ENCODE assay signal across 18 cellular contexts in the genomic region with DNA sequence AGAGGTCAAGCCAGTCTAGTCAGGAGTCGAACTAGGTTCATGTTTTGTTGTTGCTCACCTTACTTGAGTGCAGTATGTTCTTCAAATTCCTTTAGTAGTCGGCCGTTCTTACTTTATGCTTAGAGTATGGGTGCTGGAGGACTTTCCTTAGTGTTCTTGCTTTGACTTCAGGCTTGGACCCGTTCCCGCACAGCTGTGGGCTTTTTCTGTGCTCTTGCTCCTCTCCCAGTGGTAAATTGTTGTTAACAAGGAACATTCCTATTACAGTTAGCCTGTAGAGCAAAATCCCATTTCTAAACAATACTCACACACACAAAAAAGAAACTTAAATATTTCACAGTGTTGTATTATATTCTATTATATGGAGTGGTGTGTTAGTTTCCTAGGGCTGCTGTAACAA.
"Had no signal": no experiment of that assay in that cellular context is flagged by ENCODE, and none has a peak within 500 bp of the region (broad histone marks: within the 10 kb centered on the region; RNA-seq: fewer than 3 reads in every experiment).

No MANE protein-coding gene starts in this region.

- H3K9me3 Mint-ChIP-seq: activated B cell treated with CpG ODN at 0.5 μM for 24 hours; activated CD4-positive, alpha-beta T cell treated with anti-CD3 and anti-CD28 coated beads, Interleukin-2, amount 10 ng/mL, durations not matched to agents 7 days and 5 days; natural killer cell treated with Interleukin-12 subunit alpha and Interleukin-12 subunit beta and Interleukin-15 and Interleukin-18, amount 100 ng/mL, for 72 hours had no signal

- H3K4me3 Mint-ChIP-seq: activated B cell treated with CpG ODN at 0.5 μM for 24 hours; activated CD4-positive, alpha-beta T cell treated with anti-CD3 and anti-CD28 coated beads, Interleukin-2, amount 10 ng/mL, durations not matched to agents 7 days and 5 days; brain; natural killer cell treated with Interleukin-12 subunit alpha and Interleukin-12 subunit beta and Interleukin-15 and Interleukin-18, amount 100 ng/mL, for 72 hours had no signal

- H3K9me3 ChIP-seq: adrenal gland, esophagus squamous epithelium, mucosa of descending colon, psoas muscle, thoracic aorta had no signal

- H3K4me3 ChIP-seq: adrenal gland, esophagus squamous epithelium, mucosa of descending colon, psoas muscle, SK-N-MC, thoracic aorta had no signal

- H3K27me3 ChIP-seq: adrenal gland, esophagus squamous epithelium had no signal

- H3K36me3 ChIP-seq: adrenal gland, thoracic aorta had no signal

- ATAC-seq: left colon; mucosa of descending colon; natural killer cell treated with Interleukin-12 subunit alpha and Interleukin-12 subunit beta and Interleukin-15 and Interleukin-18, amount 100 ng/mL, for 72 hours; psoas muscle; stimulated activated naive CD8-positive, alpha-beta T cell treated with anti-CD3 and anti-CD28 coated beads, Interleukin-15, Interleukin-2, amounts not matched to agents 100 U/mL and 50 U/mL, for 24 hours had no signal

- H3K4me1 ChIP-seq: esophagus squamous epithelium, psoas muscle had no signal

- H3K36me3 Mint-ChIP-seq: natural killer cell treated with Interleukin-12 subunit alpha and Interleukin-12 subunit beta and Interleukin-15 and Interleukin-18, amount 100 ng/mL, for 72 hours had no signal

- DNase-seq: activated B cell treated with CpG ODN at 0.5 μM for 24 hours; activated CD4-positive, alpha-beta T cell treated with anti-CD3 and anti-CD28 coated beads, Interleukin-2, amount 10 ng/mL, durations not matched to agents 7 days and 5 days; activated CD8-positive, alpha-beta memory T cell treated with anti-CD3 and anti-CD28 coated beads for 24 hours; activated naive CD4-positive, alpha-beta T cell treated with anti-CD3 and anti-CD28 coated beads, Interleukin-2, amount 50 U/mL, for 16 hours; activated T-cell treated with anti-CD3 and anti-CD28 coated beads for 4 hours; adrenal gland; cerebellar nuclear complex; esophagus squamous epithelium; left colon; mucosa of descending colon; stimulated activated CD4-positive, alpha-beta T cell treated with anti-CD3 and anti-CD28 coated beads, Interleukin-4, amount 100 ng/mL, for 1 hour; stimulated activated CD8-positive, alpha-beta memory T cell treated with anti-CD3 and anti-CD28 coated beads, Interleukin-4, amount 100 ng/mL, for 48 hours; stimulated activated naive CD8-positive, alpha-beta T cell treated with anti-CD3 and anti-CD28 coated beads, Interleukin-15, Interleukin-2, amounts not matched to agents 100 U/mL and 50 U/mL, for 24 hours had no signal

- H3K27ac Mint-ChIP-seq: activated B cell treated with CpG ODN at 0.5 μM for 24 hours; activated CD4-positive, alpha-beta T cell treated with anti-CD3 and anti-CD28 coated beads, Interleukin-2, amount 10 ng/mL, durations not matched to agents 7 days and 5 days; brain; natural killer cell treated with Interleukin-12 subunit alpha and Interleukin-12 subunit beta and Interleukin-15 and Interleukin-18, amount 100 ng/mL, for 72 hours had no signal

- H3K27me3 Mint-ChIP-seq: activated B cell treated with CpG ODN at 0.5 μM for 24 hours; activated CD4-positive, alpha-beta T cell treated with anti-CD3 and anti-CD28 coated beads, Interleukin-2, amount 10 ng/mL, durations not matched to agents 7 days and 5 days; brain; natural killer cell treated with Interleukin-12 subunit alpha and Interleukin-12 subunit beta and Interleukin-15 and Interleukin-18, amount 100 ng/mL, for 72 hours had no signal

- H3K27ac ChIP-seq: adrenal gland, esophagus squamous epithelium, psoas muscle, SK-N-MC, thoracic aorta had no signal
